In the genomic region with DNA sequence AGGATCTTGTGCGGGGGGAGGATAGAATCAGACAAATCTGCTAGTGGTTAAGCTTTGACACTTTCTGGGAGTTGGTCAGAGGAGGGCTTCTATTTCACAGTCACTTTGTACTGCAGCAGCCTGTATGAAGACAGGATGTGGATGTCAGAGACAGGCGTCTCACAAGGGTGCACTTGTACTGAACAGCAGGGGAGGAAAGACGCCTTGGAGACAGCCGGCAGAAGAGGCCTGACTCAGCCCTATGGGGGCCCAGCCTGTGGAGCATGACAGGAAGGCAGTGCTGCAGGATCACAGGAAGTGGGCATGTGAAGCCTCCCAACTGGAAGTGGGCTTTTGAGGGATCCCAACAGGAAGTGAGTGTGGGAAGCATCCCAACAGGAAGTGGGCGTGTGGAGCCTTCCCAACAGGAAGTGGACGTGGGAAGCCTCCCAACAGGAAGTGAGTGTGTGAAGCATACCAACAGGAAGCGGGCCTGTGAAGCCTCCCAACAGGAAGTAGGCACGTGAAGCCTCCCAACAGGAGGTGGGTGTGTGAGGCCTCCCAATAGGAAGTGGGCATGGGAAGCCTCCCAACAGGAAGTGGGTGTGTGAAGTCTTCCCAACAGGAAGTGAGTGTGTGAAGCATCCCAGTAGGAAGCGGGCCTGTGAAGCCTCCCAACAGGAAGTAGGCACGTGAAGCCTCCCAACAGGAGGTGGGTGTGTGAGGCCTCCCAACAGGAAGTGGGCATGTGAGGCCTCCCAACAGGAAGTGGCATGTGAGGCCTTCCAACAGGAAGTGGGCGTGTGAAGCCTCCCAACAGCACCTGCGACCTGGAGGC, we compare ENCODE assay signal across 10 cellular contexts.
DNase-seq lines count a peak whose midpoint lies in the region; ATAC-seq and TF ChIP-seq lines count a peak whose summit lies in the region.
"Had no signal": no experiment of that assay in that cellular context is flagged by ENCODE, and none has a peak within 500 bp of the region (broad histone marks: within the 10 kb centered on the region; RNA-seq: fewer than 3 reads in every experiment).

No MANE protein-coding gene starts in this region.

- H3K36me3 Mint-ChIP-seq in CD4-positive, alpha-beta T cell (ENCODE audit: low read depth): no peaks in the 10 kb centered on the region
- H3K36me3 Mint-ChIP-seq in activated naive CD4-positive, alpha-beta T cell treated with anti-CD3 and anti-CD28 coated beads for 36 hours (ENCODE audit: low read depth): peaks cover 10% of the 10 kb centered on the region
- peaks cover 5% of the 10 kb centered on the region for H3K36me3 Mint-ChIP-seq in nephron (ENCODE audit: low read depth)

- H3K27me3 ChIP-seq in CD4-positive, alpha-beta T cell (ENCODE audit: control insufficient read depth, insufficient read depth, low read length): no peaks in the 10 kb centered on the region

- no peaks in the 10 kb centered on the region for H3K27me3 Mint-ChIP-seq in CD4-positive, alpha-beta T cell
- H3K27me3 Mint-ChIP-seq in activated naive CD4-positive, alpha-beta T cell treated with anti-CD3 and anti-CD28 coated beads for 36 hours (ENCODE audit: low read depth): no peaks in the 10 kb centered on the region
- H3K27me3 Mint-ChIP-seq in nephron (ENCODE audit: low read depth): no peaks in the 10 kb centered on the region

- DNase-seq in CD4-positive, alpha-beta T cell: peak in 8 of 10 experiments; percentile 11 to 58 (median 30)
- DNase-seq in NCI-H2171 treated with DMSO at 0.1 percent for 48 hours (lab: John Stamatoyannopoulos, UW) (peak; percentile 56), T1000 (lab: John Stamatoyannopoulos, UW) (no peak), erythroblast (lab: John Stamatoyannopoulos, UW) (no peak)
- DNase-seq in activated naive CD4-positive, alpha-beta T cell treated with anti-CD3 and anti-CD28 coated beads for 36 hours: peak; percentile 77
- DNase-seq: NCI-H82 had no signal

- H3K9me3 Mint-ChIP-seq in CD4-positive, alpha-beta T cell: peaks cover 8% of the 10 kb centered on the region
- peaks cover 23% of the 10 kb centered on the region for H3K9me3 Mint-ChIP-seq in activated naive CD4-positive, alpha-beta T cell treated with anti-CD3 and anti-CD28 coated beads for 36 hours
- H3K9me3 Mint-ChIP-seq in nephron: peaks cover 5% of the 10 kb centered on the region

- H3K27ac ChIP-seq in CD4-positive, alpha-beta T cell (ENCODE audit: low read depth, low read length): peak overlapping the region; percentile 57
- H3K27ac ChIP-seq: C4-2B had no signal

- H3K27ac Mint-ChIP-seq in CD4-positive, alpha-beta T cell: peak overlapping the region; percentile 86
- H3K27ac Mint-ChIP-seq in activated naive CD4-positive, alpha-beta T cell treated with anti-CD3 and anti-CD28 coated beads for 36 hours: peak overlapping the region; percentile 92
- peak overlapping the region; percentile 84 to 93 (median 89) for H3K27ac Mint-ChIP-seq in nephron

- CTCF ChIA-PET in CD4-positive, alpha-beta T cell (lab: Charles Lee): no interaction called here
- CTCF ChIA-PET in activated naive CD4-positive, alpha-beta T cell treated with anti-CD3 and anti-CD28 coated beads for 36 hours (lab: Charles Lee): interaction anchor here (0.5 to 1.0 kb wide), 2 partner anchors 22 to 303 kb away, joined by 3 read pairs; no protein-coding TSS in a partner anchor

- TF ChIP-seq POLR2A in erythroblast (IDR thresholded peaks at IDR 0.05; ENCODE audit: low read length): no peak

- ATAC-seq in CD4-positive, alpha-beta T cell (ENCODE audit: poor library complexity): peak; percentile 95
- ATAC-seq in GM18873 (IDR thresholded peaks at IDR 0.05; ENCODE audit: low FRiP score, unreplicated experiment): no peak
- ATAC-seq in GM18502 (IDR thresholded peaks at IDR 0.05; ENCODE audit: poor library complexity, unreplicated experiment): no peak

- peaks cover 5% of the 10 kb centered on the region for H3K9me3 ChIP-seq in CD4-positive, alpha-beta T cell (ENCODE audit: control insufficient read depth, low read length)

- peaks cover 45% of the 10 kb centered on the region for H3K4me1 Mint-ChIP-seq in CD4-positive, alpha-beta T cell (ENCODE audit: low read depth)
- peaks cover 41% of the 10 kb centered on the region for H3K4me1 Mint-ChIP-seq in activated naive CD4-positive, alpha-beta T cell treated with anti-CD3 and anti-CD28 coated beads for 36 hours (ENCODE audit: low read depth)
- H3K4me1 Mint-ChIP-seq in nephron: peaks cover 7% of the 10 kb centered on the region

- peak overlapping the region; percentile 66 for H3K4me3 Mint-ChIP-seq in CD4-positive, alpha-beta T cell
- no peak overlapping the region for H3K4me3 Mint-ChIP-seq in activated naive CD4-positive, alpha-beta T cell treated with anti-CD3 and anti-CD28 coated beads for 36 hours
- H3K4me3 Mint-ChIP-seq in nephron: no peak overlapping the region

- intact Hi-C loops in CD4-positive, alpha-beta T cell (cut with DNase I, micrococcal nuclease): loop anchor here in 1 of 2 experiments (10.0 kb wide), 1 partner anchor 392 kb away; no protein-coding TSS in a partner anchor
- intact Hi-C loops in activated naive CD4-positive, alpha-beta T cell treated with anti-CD3 and anti-CD28 coated beads for 36 hours (cut with micrococcal nuclease): loop anchor here (2.0 kb wide), 2 partner anchors 26 to 486 kb away; a partner anchor contains a TSS

- POLR2A ChIA-PET in CD4-positive, alpha-beta T cell (lab: Charles Lee): no interaction called here

- no peak for TF ChIP-seq CTCF in CD4-positive, alpha-beta T cell (IDR thresholded peaks at IDR 0.05)
- TF ChIP-seq CTCF in nephron (IDR thresholded peaks at IDR 0.05; ENCODE audit: unreplicated experiment in 3 of 3): no peak

Comparison
In these comparisons a context has a peak if more than half of its experiments do, and no peak if none do; other contexts are left out.
1. DNase-seq: peak in CD4-positive, alpha-beta T cell (8 of 10), NCI-H2171 treated with DMSO at 0.1 percent for 48 hours (single experiment) and activated naive CD4-positive, alpha-beta T cell treated with anti-CD3 and anti-CD28 coated beads for 36 hours (single experiment); none in T1000 (single experiment) and erythroblast (0 of 2).
2. Peak in every context shown above with its lines, with median percentiles within 50 percentile points of each other: H3K27ac Mint-ChIP-seq.